Comparison of ENCODE assay signal across 8 cellular contexts in genomic region chr16:8885674-8886592, GRCh38. TPM values are rescaled to one million over a fixed set of nuclear protein-coding genes. Genes with fewer than 3 reads are reported as not detected.
DNase-seq lines count a peak whose midpoint lies in the region; ATAC-seq and TF ChIP-seq lines count a peak whose summit lies in the region.

No MANE protein-coding gene starts in this region.

- peak; percentile 9 to 36 for ATAC-seq in naive thymus-derived CD8-positive, alpha-beta T cell
- ATAC-seq in GM18511 (IDR thresholded peaks at IDR 0.05; ENCODE audit: unreplicated experiment): no peak
- ATAC-seq in GM18498 (IDR thresholded peaks at IDR 0.05; ENCODE audit: unreplicated experiment): no peak

- DNase-seq in NCI-H1092 (lab: John Stamatoyannopoulos, UW) (peak; percentile 51), dermis blood vessel endothelial cell (peak; percentile 55), superior temporal gyrus (ENCODE audit: extremely low spot score) (no peak)
- no peak for DNase-seq in naive thymus-derived CD8-positive, alpha-beta T cell
- no peak for DNase-seq in stimulated activated CD4-positive, alpha-beta T cell treated with anti-CD3 and anti-CD28 coated beads, Interleukin-12 subunit alpha, Interleukin-12 subunit beta, amount 100 ng/mL, for 4 hours

- H4K20me1 ChIP-seq in DOHH2 (ENCODE audit: control insufficient read depth, insufficient read depth, low read depth, low read length): 0 out of 2 replicates have a peak, but pooled peaks cover 6% of the 10 kb centered on the region

- peaks cover 36% of the 10 kb centered on the region for H3K4me1 ChIP-seq in DOHH2 (ENCODE audit: control insufficient read depth, low read length)

- no peaks in the 10 kb centered on the region for H3F3A ChIP-seq in DOHH2 (ENCODE audit: control insufficient read depth, insufficient read depth)

- peaks cover 0 to 7% (median 2%) of the 10 kb centered on the region in 5 donors for H3K27me3 Mint-ChIP-seq in naive thymus-derived CD8-positive, alpha-beta T cell

- no peak overlapping the region for H3K4me3 ChIP-seq in DOHH2 (ENCODE audit: low read length)

- H3K36me3 ChIP-seq in DOHH2 (ENCODE audit: control insufficient read depth, low read length): peaks cover 21% of the 10 kb centered on the region

- POLR2A ChIA-PET in naive thymus-derived CD8-positive, alpha-beta T cell (lab: Charles Lee): no interaction called here

- H3K4me3 Mint-ChIP-seq in naive thymus-derived CD8-positive, alpha-beta T cell: peak overlapping the region in 2 of 10 donors; percentile 1 to 42

- no peaks in the 10 kb centered on the region for H3K9me3 Mint-ChIP-seq in naive thymus-derived CD8-positive, alpha-beta T cell

- no peaks in the 10 kb centered on the region for H3K79me2 ChIP-seq in DOHH2 (ENCODE audit: control insufficient read depth, low read length)

- H3K4me1 Mint-ChIP-seq in naive thymus-derived CD8-positive, alpha-beta T cell: peaks cover 9 to 18% (median 15%) of the 10 kb centered on the region in 4 donors

- H3K9me2 ChIP-seq in DOHH2 (replicated peaks; ENCODE audit: control insufficient read depth, low read length): no peaks in the 10 kb centered on the region

- H3K9me3 ChIP-seq in DOHH2 (ENCODE audit: control insufficient read depth, insufficient read depth, low read length): no peaks in the 10 kb centered on the region

- TF ChIP-seq CTCF in DOHH2 (IDR thresholded peaks at IDR 0.05; ENCODE audit: low read depth, low read length, poor library complexity, severe bottlenecking): peak; percentile 19

- peaks cover 0 to 5% (median 0%) of the 10 kb centered on the region in 3 donors for H3K36me3 Mint-ChIP-seq in naive thymus-derived CD8-positive, alpha-beta T cell

- peak overlapping the region in 8 of 10 donors; percentile 1 to 86 (median 70) for H3K27ac Mint-ChIP-seq in naive thymus-derived CD8-positive, alpha-beta T cell

- H3K4me2 ChIP-seq in DOHH2 (ENCODE audit: low read length): no peak overlapping the region

- no peak overlapping the region for H3K27ac ChIP-seq in DOHH2 (ENCODE audit: low read depth, low read length)

- H3K27me3 ChIP-seq in DOHH2 (ENCODE audit: control insufficient read depth, low read length): peaks cover 3% of the 10 kb centered on the region; the same call in 1 of the 2 replicates

RNA-seq across cellular contexts. Expression of gene LITAFD, which starts 3.8 kb away (rescaled TPM):
- total RNA-seq in dermis blood vessel endothelial cell: not detected in 2 replicates
- not detected for total RNA-seq in naive thymus-derived CD8-positive, alpha-beta T cell
- not detected for polyA plus RNA-seq in naive thymus-derived CD8-positive, alpha-beta T cell

RNA-seq across cellular contexts. Expression of gene CARHSP1, which starts 17.1 kb away (rescaled TPM):
- total RNA-seq in dermis blood vessel endothelial cell: 157 and 172 TPM in 2 replicates
- total RNA-seq in naive thymus-derived CD8-positive, alpha-beta T cell: 10 to 100 TPM; 59.6 to 61.2 TPM
- 10 to 100 TPM; 40.0 to 51.9 (median 48.5) TPM for polyA plus RNA-seq in naive thymus-derived CD8-positive, alpha-beta T cell

Comparison
In these comparisons a context has a peak if more than half of its experiments do, and no peak if none do; other contexts are left out.
1. DNase-seq: peak in NCI-H1092 (single experiment) and dermis blood vessel endothelial cell (single experiment); none in naive thymus-derived CD8-positive, alpha-beta T cell (0 of 10), stimulated activated CD4-positive, alpha-beta T cell treated with anti-CD3 and anti-CD28 coated beads, Interleukin-12 subunit alpha, Interleukin-12 subunit beta, amount 100 ng/mL, for 4 hours (single experiment) and superior temporal gyrus (single experiment).
2. ATAC-seq: peak in naive thymus-derived CD8-positive, alpha-beta T cell (2 of 2); none in GM18511 (single experiment) and GM18498 (single experiment).